In genomic region chr1:16174886-16175598, GRCh38 we compare ENCODE assay signal across 11 cellular contexts. TPM values are rescaled to one million over a fixed set of nuclear protein-coding genes. Genes with fewer than 3 reads are reported as not detected.
DNase-seq lines count a peak whose midpoint lies in the region; ATAC-seq and TF ChIP-seq lines count a peak whose summit lies in the region.
"Had no signal": no experiment of that assay in that cellular context is flagged by ENCODE, and none has a peak within 500 bp of the region (broad histone marks: within the 10 kb centered on the region; RNA-seq: fewer than 3 reads in every experiment).

No MANE protein-coding gene starts in this region.

- no peaks in the 10 kb centered on the region for H3K36me3 Mint-ChIP-seq in glutamatergic neuron (ENCODE audit: unreplicated experiment)
- H3K36me3 Mint-ChIP-seq: naive B cell had no signal

- TF ChIP-seq CTCF in HCT116 (IDR thresholded peaks at IDR 0.05 in 2 of 3, conservative IDR thresholded peaks at IDR 0.05 in 1 of 3; ENCODE audit: borderline replicate concordance in 1 of 3, insufficient read depth in 1 of 3, low read depth in 2 of 3, low read length in 2 of 3) (no peak), body of pancreas (IDR thresholded peaks at IDR 0.05) (no peak), right lobe of liver (IDR thresholded peaks at IDR 0.05) (no peak), spleen (IDR thresholded peaks at IDR 0.05 in 8 of 11, conservative IDR thresholded peaks at IDR 0.05 in 3 of 11) (no peak), glutamatergic neuron (IDR thresholded peaks at IDR 0.05; ENCODE audit: partially characterized antibody, unreplicated experiment) (no peak)

- H3K27ac ChIP-seq in HCT116 (ENCODE audit: low read depth, low read length) (peak overlapping the region; percentile 95), body of pancreas (peak overlapping the region; percentile 50 to 88 (median 86)), right lobe of liver (peak overlapping the region; percentile 79 to 95 (median 81)), spleen (peak overlapping the region; percentile 13 to 82 (median 71))

- H3K9me3 Mint-ChIP-seq in glutamatergic neuron (ENCODE audit: unreplicated experiment): no peaks in the 10 kb centered on the region
- H3K9me3 Mint-ChIP-seq: activated T-cell treated with anti-CD3 and anti-CD28 coated beads, Interleukin-2, amount 50 U/mL, for 4 hours; naive B cell had no signal

- CTCF ChIA-PET in HCT116 (lab: Charles Lee): interaction anchor here (1.8 kb wide), 1 partner anchor 93 kb away, joined by 4 read pairs; no protein-coding TSS in a partner anchor

- intact Hi-C loops in HCT116 (cut with micrococcal nuclease): no loop called here
- intact Hi-C loops in body of pancreas (cut with DNase I): no loop called here
- intact Hi-C loops in right lobe of liver (cut with DNase I): no loop called here
- intact Hi-C loops in spleen (cut with DNase I; ENCODE audit: low total_unique reads): no loop called here
- intact Hi-C loops in posterior vena cava (cut with DNase I): no loop called here

- H3K9ac ChIP-seq in HCT116 (ENCODE audit: low read length): peak overlapping the region; percentile 71

- TF ChIP-seq RAD21 in HCT116 (IDR thresholded peaks at IDR 0.05; ENCODE audit: low read depth): no peak

- TF ChIP-seq POLR2A in HCT116 (IDR thresholded peaks at IDR 0.05; ENCODE audit: borderline replicate concordance, extremely low read depth, insufficient read depth, insufficient read length) (no peak), body of pancreas (IDR thresholded peaks at IDR 0.05) (no peak), right lobe of liver (IDR thresholded peaks at IDR 0.05) (no peak), spleen (IDR thresholded peaks at IDR 0.05) (no peak)

- WGBS in body of pancreas, 2 donors: 80 to 81% methylated on average over 6 to 22 of the region's 22 CpGs
- WGBS in right lobe of liver (ENCODE audit: insufficient coverage, low coverage, low lambda C conversion rate, missing lambda C conversion rate): 53% methylated on average over 8 of the region's 22 CpGs
- 72 to 84% (median 79%) methylated on average over 20 to 22 of the region's 22 CpGs for WGBS in spleen, 5 donors

- H3K27me3 Mint-ChIP-seq in glutamatergic neuron (ENCODE audit: unreplicated experiment): peaks cover 3% of the 10 kb centered on the region

- H3K27ac Mint-ChIP-seq in glutamatergic neuron (ENCODE audit: unreplicated experiment): no peak overlapping the region
- H3K27ac Mint-ChIP-seq: naive B cell had no signal

- peaks cover 78 to 100% of the 10 kb centered on the region in 2 experiments for H3K4me1 ChIP-seq in HCT116 (ENCODE audit: control insufficient read depth in 1 of 2, insufficient read depth in 2 of 2, low read length in 2 of 2)
- H3K4me1 ChIP-seq in body of pancreas: peaks cover 67% of the 10 kb centered on the region
- H3K4me1 ChIP-seq in right lobe of liver: peaks cover 2 to 50% (median 27%) of the 10 kb centered on the region in 4 donors
- peaks cover 11 to 46% (median 32%) of the 10 kb centered on the region in 6 donors for H3K4me1 ChIP-seq in spleen

- no peaks in the 10 kb centered on the region for H3K9me2 ChIP-seq in HCT116 (ENCODE audit: insufficient read depth)

- no peak overlapping the region for H2AFZ ChIP-seq in HCT116 (ENCODE audit: low read depth, low read length, poor library complexity, severe bottlenecking)

- no peaks in the 10 kb centered on the region for H4K20me1 ChIP-seq in HCT116 (ENCODE audit: insufficient read depth)

- no peak for DNase-seq in HCT116 (ENCODE audit: low read depth, low spot score)
- DNase-seq in body of pancreas: no peak
- no peak for DNase-seq in right lobe of liver
- DNase-seq in spleen: no peak
- no peak for DNase-seq in posterior vena cava (ENCODE audit: low spot score)
- DNase-seq in glutamatergic neuron: no peak
- DNase-seq: activated T-cell treated with anti-CD3 and anti-CD28 coated beads, Interleukin-2, amount 50 U/mL, for 4 hours; naive B cell; NCI-H1436 treated with DMSO at 0.1 percent for 48 hours had no signal

- peaks cover 5% of the 10 kb centered on the region for H3K4me1 Mint-ChIP-seq in glutamatergic neuron (ENCODE audit: low read depth, unreplicated experiment)

- H3K4me3 ChIP-seq in HCT116 (replicated peaks in 1 of 2; ENCODE audit: low read depth in 1 of 2, low read length in 2 of 2) (no peak overlapping the region), body of pancreas (no peak overlapping the region), right lobe of liver (no peak overlapping the region), spleen (no peak overlapping the region)

- H3K4me2 ChIP-seq in HCT116 (ENCODE audit: low read length): peak overlapping the region; percentile 71

- no peaks in the 10 kb centered on the region for H3K79me2 ChIP-seq in HCT116 (ENCODE audit: insufficient read depth, low read length)

- ATAC-seq in HCT116 (no peak), body of pancreas (no peak), right lobe of liver (no peak), GM21717 (IDR thresholded peaks at IDR 0.05; ENCODE audit: unreplicated experiment) (no peak), GM21825 (IDR thresholded peaks at IDR 0.05; ENCODE audit: unreplicated experiment) (no peak)
- ATAC-seq: activated T-cell treated with anti-CD3 and anti-CD28 coated beads, Interleukin-2, amount 50 U/mL, for 4 hours had no signal

- H3K36me3 ChIP-seq in HCT116 (ENCODE audit: control insufficient read depth in 1 of 2, insufficient read depth in 2 of 2, low read length in 2 of 2): no peaks in the 10 kb centered on the region
- H3K36me3 ChIP-seq in body of pancreas (replicated peaks in 1 of 2; ENCODE audit: insufficient read depth in 1 of 2, low read depth in 2 of 2): no peaks in the 10 kb centered on the region
- H3K36me3 ChIP-seq in right lobe of liver: no peaks in the 10 kb centered on the region
- no peaks in the 10 kb centered on the region for H3K36me3 ChIP-seq in spleen

- RAD21 ChIA-PET in HCT116 (lab: Charles Lee; ENCODE audit: low non-redundant PET in 1 of 2, low total read pairs in 2 of 2, uncharacterized antibody in 2 of 2, unreplicated experiment in 2 of 2): interaction anchor here in 1 of 2 experiments (1.0 kb wide), 1 partner anchor 30 kb away, joined by 4 read pairs; no protein-coding TSS in a partner anchor

- H3K4me3 Mint-ChIP-seq in glutamatergic neuron (ENCODE audit: unreplicated experiment): no peak overlapping the region
- H3K4me3 Mint-ChIP-seq: activated T-cell treated with anti-CD3 and anti-CD28 coated beads, Interleukin-2, amount 50 U/mL, for 4 hours; naive B cell had no signal

- POLR2A ChIA-PET in HCT116 (lab: Charles Lee): interaction anchor here (1.3 to 3.9 kb wide), 5 partner anchors 12 to 30 kb away, joined by 3 to 30 read pairs (median 6); partner anchors contain the start of gene EPHA2

- H3K9me3 ChIP-seq in HCT116 (ENCODE audit: control insufficient read depth in 1 of 2, insufficient read depth in 1 of 2, low read depth in 1 of 2, low read length in 2 of 2): no peaks in the 10 kb centered on the region
- no peaks in the 10 kb centered on the region for H3K9me3 ChIP-seq in body of pancreas
- H3K9me3 ChIP-seq in right lobe of liver: no peaks in the 10 kb centered on the region
- no peaks in the 10 kb centered on the region for H3K9me3 ChIP-seq in spleen

- no TSS peak for BruUV-seq in HCT116 (replicated peaks; lab: Mats Ljungman, UMichigan)

- H3K27me3 ChIP-seq in HCT116 (ENCODE audit: insufficient read depth, low read length): no peaks in the 10 kb centered on the region
- H3K27me3 ChIP-seq in body of pancreas: no peaks in the 10 kb centered on the region
- H3K27me3 ChIP-seq in right lobe of liver: no peaks in the 10 kb centered on the region
- H3K27me3 ChIP-seq in spleen (replicated peaks in 1 of 7): peaks cover 0 to 32% (median 0%) of the 10 kb centered on the region in 7 donors

TF ChIP-seq in HCT116, 20 proteins besides CTCF, POLR2A, EP300 and RAD21:
- no peak for TF ChIP-seq REST (IDR thresholded peaks at IDR 0.05; ENCODE audit: low read depth)
- no peak for TF ChIP-seq CEBPB (IDR thresholded peaks at IDR 0.05; ENCODE audit: low read depth)

RNA-seq across cellular contexts. Expression of gene EPHA2, which starts 19.2 kb away (rescaled TPM):
- total RNA-seq in HCT116 (2021; ENCODE audit: unreplicated experiment) (164 TPM), body of pancreas (10 to 100 TPM; 19.5 to 26.7 TPM), right lobe of liver (10 to 100 TPM in 4 of 6 experiments, 1 to 10 TPM in 2; 6.0 to 14.7 (median 10.8) TPM), spleen (10 to 100 TPM; 10.6 to 35.7 (median 17.1) TPM), posterior vena cava (10 to 100 TPM in 1 of 2 donors, 1 to 10 TPM in 1; 7.8 to 15.4 TPM), glutamatergic neuron (ENCODE audit: unreplicated experiment) (0.29 TPM)
- 167 and 209 TPM in 2 replicates for polyA plus RNA-seq in HCT116 (2012)
- polyA plus RNA-seq in spleen: 1 to 10 TPM; 2.0 to 7.4 (median 2.6) TPM

RNA-seq across cellular contexts. Expression of gene ARHGEF19, which starts 37.4 kb away (rescaled TPM):
- total RNA-seq in HCT116 (2021; ENCODE audit: unreplicated experiment) (59.7 TPM), body of pancreas (10 to 100 TPM; 15.3 to 31.3 TPM), right lobe of liver (1 to 10 TPM in 4 of 6 experiments, under 1 TPM in 2; 0.31 to 2.8 (median 1.5) TPM), spleen (10 to 100 TPM in 1 of 7 donors, 1 to 10 TPM in 6; 3.5 to 12.9 (median 8.0) TPM), posterior vena cava (1 to 10 TPM; 4.7 to 5.5 TPM), glutamatergic neuron (ENCODE audit: unreplicated experiment) (3.4 TPM)
- polyA plus RNA-seq in HCT116 (2012): 47.5 and 50.2 TPM in 2 replicates
- 1 to 10 TPM; 4.8 to 7.7 (median 6.4) TPM for polyA plus RNA-seq in spleen
